ENCODE assay signal across 13 cellular contexts in the genomic region with DNA sequence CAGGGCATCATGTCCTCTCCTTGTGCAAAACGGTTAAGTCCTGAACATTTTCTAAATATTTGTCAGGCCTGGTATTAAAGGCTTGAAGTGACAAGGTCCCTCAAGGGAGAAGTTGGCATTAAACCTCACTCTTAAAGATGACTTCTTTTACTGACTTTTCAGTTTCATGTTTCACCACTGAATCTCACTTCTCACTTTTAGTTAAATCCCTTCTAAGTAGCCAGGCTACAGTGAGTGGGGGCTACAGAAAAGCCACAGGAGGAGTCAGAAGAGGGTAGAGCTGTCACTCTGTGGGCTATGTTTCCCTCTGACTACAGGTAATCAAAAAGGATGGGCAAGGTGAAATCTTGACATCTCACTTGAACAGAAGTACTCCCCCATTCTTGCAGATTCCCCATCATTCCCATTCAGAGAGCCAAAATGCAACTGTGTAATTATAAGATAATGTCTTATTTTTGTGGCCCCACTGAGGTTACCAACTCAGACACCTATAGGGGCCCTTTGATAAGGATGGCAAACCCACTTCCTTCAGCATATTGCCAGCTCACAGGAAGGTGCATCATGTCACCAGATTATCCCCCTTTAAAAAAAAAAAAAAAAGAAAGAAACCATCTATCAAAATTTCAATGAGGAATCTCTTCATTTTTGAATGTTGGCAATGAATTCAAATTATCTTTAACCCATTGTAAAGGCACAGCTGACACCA.
DNase-seq lines count a peak whose midpoint lies in the region; ATAC-seq, FAIRE-seq and TF ChIP-seq lines count a peak whose summit lies in the region.
"Had no signal": no experiment of that assay in that cellular context is flagged by ENCODE, and none has a peak within 500 bp of the region (broad histone marks: within the 10 kb centered on the region; RNA-seq: fewer than 3 reads in every experiment).

No MANE protein-coding gene starts in this region.

- H3K27ac Mint-ChIP-seq in CD4-positive, alpha-beta T cell = peak overlapping the region; percentile 27

- no peaks in the 10 kb centered on the region for H3K36me3 ChIP-seq in SU-DHL-6 (ENCODE audit: low read length)
- H3K36me3 ChIP-seq: spleen had no signal

- no peaks in the 10 kb centered on the region for H4K20me1 ChIP-seq in SU-DHL-6 (ENCODE audit: low read depth, low read length)

- H3K4me1 Mint-ChIP-seq in CD4-positive, alpha-beta T cell (ENCODE audit: low read depth) = peaks cover 56% of the 10 kb centered on the region

- POLR2A ChIA-PET in CD4-positive, alpha-beta T cell (lab: Charles Lee) = interaction anchor here (0.8 to 1.0 kb wide), 2 partner anchors 10 to 87 kb away, joined by 3 read pairs; no protein-coding TSS in a partner anchor

- H3K4me3 Mint-ChIP-seq in CD4-positive, alpha-beta T cell = peak overlapping the region; percentile 17

- H3K4me2 ChIP-seq in SU-DHL-6 (ENCODE audit: low read depth, low read length, poor library complexity, severe bottlenecking) = peak overlapping the region; percentile 32

- no peaks in the 10 kb centered on the region for H3K27me3 ChIP-seq in CD4-positive, alpha-beta T cell (ENCODE audit: control insufficient read depth, insufficient read depth, low read length)
- no peaks in the 10 kb centered on the region for H3K27me3 ChIP-seq in SU-DHL-6 (ENCODE audit: low read length)
- H3K27me3 ChIP-seq: spleen had no signal

- no peaks in the 10 kb centered on the region for H3K9me2 ChIP-seq in SU-DHL-6 (replicated peaks; ENCODE audit: insufficient read depth, low read length)

- no peak overlapping the region for H3K27ac ChIP-seq in CD4-positive, alpha-beta T cell (ENCODE audit: low read depth, low read length)
- H3K27ac ChIP-seq in SU-DHL-6 (ENCODE audit: low read depth, low read length) = peak overlapping the region; percentile 71

- H2AFZ ChIP-seq in SU-DHL-6 (ENCODE audit: low read depth, low read length, severe bottlenecking) = no peak overlapping the region

- H3K9me3 Mint-ChIP-seq in CD4-positive, alpha-beta T cell = no peaks in the 10 kb centered on the region

- intact Hi-C loops in CD4-positive, alpha-beta T cell (cut with DNase I, micrococcal nuclease) = no loop called here

- TF ChIP-seq CTCF in CD4-positive, alpha-beta T cell (IDR thresholded peaks at IDR 0.05) = no peak
- TF ChIP-seq CTCF in SU-DHL-6 (IDR thresholded peaks at IDR 0.05; ENCODE audit: insufficient read depth, low read length, poor library complexity, severe bottlenecking) = no peak

- DNase-seq in CD4-positive, alpha-beta T cell = no peak
- DNase-seq in GM19239 (ENCODE audit: insufficient read length, low spot score) (peak; percentile 4), HPDE6-E6E7 (ENCODE audit: extremely low spot score) (no peak), SHP77 (lab: John Stamatoyannopoulos, UW) (no peak), NK-92 (lab: John Stamatoyannopoulos, UW; ENCODE audit: unreplicated experiment) (no peak)
- DNase-seq in NK-92 treated with Interleukin-12 subunit alpha and Interleukin-12 subunit beta, amount 100 ng/mL, for 24 hours (lab: John Stamatoyannopoulos, UW) = no peak
- DNase-seq: central memory CD4-positive, alpha-beta T cell; DMS 273 treated with DMSO at 0.1 percent for 48 hours; spleen had no signal

- peak; percentile 76 for ATAC-seq in CD4-positive, alpha-beta T cell (ENCODE audit: poor library complexity)
- ATAC-seq in HG02981 (IDR thresholded peaks at IDR 0.05; ENCODE audit: unreplicated experiment) = peak; percentile 93
- ATAC-seq: K562 had no signal

- peaks cover 67% of the 10 kb centered on the region for H3K36me3 Mint-ChIP-seq in CD4-positive, alpha-beta T cell (ENCODE audit: low read depth)

- no peaks in the 10 kb centered on the region for H3K9me3 ChIP-seq in CD4-positive, alpha-beta T cell (ENCODE audit: control insufficient read depth, low read length)
- no peaks in the 10 kb centered on the region for H3K9me3 ChIP-seq in SU-DHL-6 (ENCODE audit: insufficient read depth, low read length)
- H3K9me3 ChIP-seq: spleen had no signal

- H3F3A ChIP-seq in SU-DHL-6 (ENCODE audit: insufficient read depth) = no peaks in the 10 kb centered on the region

- peak overlapping the region; percentile 17; the same call in 1 of the 2 replicates for H3K9ac ChIP-seq in SU-DHL-6 (ENCODE audit: low read length)

- no peak overlapping the region for H3K4me3 ChIP-seq in SU-DHL-6 (ENCODE audit: insufficient read depth, low read length, poor library complexity, severe bottlenecking)
- H3K4me3 ChIP-seq: K562, spleen had no signal

- CTCF ChIA-PET in CD4-positive, alpha-beta T cell (lab: Charles Lee) = no interaction called here

- peak; percentile 85 for FAIRE-seq in GM19239 (lab: Jason Lieb, UNC)
- FAIRE-seq: islet of Langerhans, K562 had no signal

- H3K27me3 Mint-ChIP-seq in CD4-positive, alpha-beta T cell = no peaks in the 10 kb centered on the region

- no peaks in the 10 kb centered on the region for H3K79me2 ChIP-seq in SU-DHL-6 (ENCODE audit: insufficient read depth, low read length)
